ENCODE assay signal across 22 cellular contexts in the genomic region with DNA sequence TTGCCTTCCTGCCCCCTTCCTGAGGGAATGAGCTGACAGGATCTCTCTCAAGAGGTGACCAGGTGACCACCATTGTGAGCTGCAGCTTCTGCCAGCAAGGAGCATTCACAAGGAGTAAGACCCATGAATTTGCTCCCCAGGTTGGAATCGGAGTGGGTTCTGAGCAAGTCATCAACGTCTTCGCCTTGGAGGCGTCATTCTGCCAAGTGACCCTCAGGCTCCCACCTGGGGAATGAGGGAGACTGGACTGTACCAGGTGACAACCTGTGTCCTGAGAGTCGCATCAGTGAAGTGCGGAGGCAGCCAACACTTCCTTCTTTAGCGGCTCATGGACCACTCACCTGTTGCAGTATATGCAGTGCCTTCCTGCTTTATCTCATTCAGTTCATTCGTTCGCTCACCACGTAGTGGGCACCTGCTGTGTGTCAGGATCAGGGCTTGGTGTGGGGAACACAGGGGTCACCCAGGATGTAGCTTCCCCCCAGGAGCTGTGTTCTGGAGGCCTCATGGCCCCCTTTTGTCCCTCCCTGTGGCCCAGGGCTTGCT. TPM values are rescaled to one million over a fixed set of nuclear protein-coding genes. Genes with fewer than 3 reads are reported as not detected.
"Had no signal": no experiment of that assay in that cellular context is flagged by ENCODE, and none has a peak within 500 bp of the region (broad histone marks: within the 10 kb centered on the region; RNA-seq: fewer than 3 reads in every experiment).

No MANE protein-coding gene starts in this region.

- H3K9me3 ChIP-seq: gastrocnemius medialis, lower lobe of right lung, neutrophil, pancreas, right lobe of liver, testis, tibial artery, vagina had no signal

- H3K4me3 Mint-ChIP-seq: naive thymus-derived CD8-positive, alpha-beta T cell; stimulated activated memory B cell treated with anti-CD40 and anti-IgM and Interleukin-4, amounts not matched to agents 10 μg/mL and 1 μg/mL and 100 μg/mL, for 72 hours; type B pancreatic cell had no signal

- DNase-seq: effector CD4-positive, alpha-beta T cell; foreskin fibroblast; head of caudate nucleus; left ventricle myocardium superior; pancreas; stimulated activated CD4-positive, alpha-beta T cell treated with anti-CD3 and anti-CD28 coated beads, Interleukin-2, amount 100 ng/mL, for 24 hours; stimulated activated CD4-positive, alpha-beta T cell treated with anti-CD3 and anti-CD28 coated beads, Interleukin-4, amount 100 ng/mL, for 24 hours; stimulated activated naive CD8-positive, alpha-beta T cell treated with anti-CD3 and anti-CD28 coated beads, Interleukin-15, Interleukin-2, amounts not matched to agents 100 U/mL and 50 U/mL, for 24 hours; testis had no signal

- H3K27me3 ChIP-seq: dorsolateral prefrontal cortex, gastrocnemius medialis, neutrophil, pancreas, right lobe of liver, testis, tibial artery, vagina had no signal

- H3K27ac Mint-ChIP-seq: progenitor cell of endocrine pancreas; stimulated activated memory B cell treated with anti-CD40 and anti-IgM and Interleukin-4, amounts not matched to agents 10 μg/mL and 1 μg/mL and 100 μg/mL, for 72 hours; type B pancreatic cell had no signal

- H3K27ac ChIP-seq: dorsolateral prefrontal cortex, epithelial cell of prostate, lower lobe of right lung, neutrophil, pancreas, right lobe of liver, testis, tibial artery, vagina had no signal

- H3K36me3 ChIP-seq: gastrocnemius medialis, lower lobe of right lung, neutrophil, pancreas, right lobe of liver, vagina had no signal

- H3K36me3 Mint-ChIP-seq: naive thymus-derived CD8-positive, alpha-beta T cell; stimulated activated memory B cell treated with anti-CD40 and anti-IgM and Interleukin-4, amounts not matched to agents 10 μg/mL and 1 μg/mL and 100 μg/mL, for 72 hours; type B pancreatic cell had no signal

- H3K9me3 Mint-ChIP-seq: naive thymus-derived CD8-positive, alpha-beta T cell; type B pancreatic cell had no signal

- H3K4me3 ChIP-seq: dorsolateral prefrontal cortex, gastrocnemius medialis, lower lobe of right lung, pancreas, right lobe of liver, smooth muscle cell, testis, tibial artery, vagina had no signal

- H3K27me3 Mint-ChIP-seq: type B pancreatic cell had no signal

- H3K4me1 ChIP-seq: lower lobe of right lung, pancreas, right lobe of liver, testis, tibial artery, vagina had no signal

- H3K4me1 Mint-ChIP-seq: naive thymus-derived CD8-positive, alpha-beta T cell; stimulated activated memory B cell treated with anti-CD40 and anti-IgM and Interleukin-4, amounts not matched to agents 10 μg/mL and 1 μg/mL and 100 μg/mL, for 72 hours had no signal

RNA-seq across cellular contexts. Expression of gene WSCD1, which starts 22.8 kb away (rescaled TPM):
- total RNA-seq: naive thymus-derived CD8-positive, alpha-beta T cell had no signal
